ENCODE assay signal across 15 cellular contexts in genomic region chr10:122499491-122499941, GRCh38. TPM values are rescaled to one million over a fixed set of nuclear protein-coding genes. Genes with fewer than 3 reads are reported as not detected.
DNase-seq lines count a peak whose midpoint lies in the region; ATAC-seq and TF ChIP-seq lines count a peak whose summit lies in the region.
"Had no signal": no experiment of that assay in that cellular context is flagged by ENCODE, and none has a peak within 500 bp of the region (broad histone marks: within the 10 kb centered on the region; RNA-seq: fewer than 3 reads in every experiment).

No MANE protein-coding gene starts in this region.

- peaks cover 9 to 25% of the 10 kb centered on the region in 2 experiments; a peak in 3 of 4 replicates for H3K4me1 ChIP-seq in SK-N-SH (ENCODE audit: control insufficient read depth in 1 of 2, insufficient read depth in 2 of 2, low read depth in 1 of 2, low read length in 1 of 2)
- peaks cover 21 to 27% (median 25%) of the 10 kb centered on the region in 4 donors for H3K4me1 ChIP-seq in transverse colon
- H3K4me1 ChIP-seq in naive thymus-derived CD4-positive, alpha-beta T cell (ENCODE audit: control insufficient read depth in 2 of 2, insufficient read depth in 2 of 2, low read length in 2 of 2): peaks cover 0 to 5% of the 10 kb centered on the region in 2 donors

- peaks cover 0 to 16% (median 0%) of the 10 kb centered on the region in 5 donors for H3K27me3 Mint-ChIP-seq in naive thymus-derived CD4-positive, alpha-beta T cell

- intact Hi-C loops in transverse colon (cut with DNase I; ENCODE audit: low total_unique reads): no loop called here
- intact Hi-C loops in naive thymus-derived CD4-positive, alpha-beta T cell (cut with micrococcal nuclease): no loop called here

- H3K9me2 ChIP-seq in SK-N-SH: no peaks in the 10 kb centered on the region

- no peak for TF ChIP-seq RAD21 in SK-N-SH (IDR thresholded peaks at IDR 0.05; ENCODE audit: low read length)

- 77% methylated on average over 5 of the region's 5 CpGs for WGBS in SK-N-SH (ENCODE audit: low lambda C conversion rate)
- WGBS in transverse colon (ENCODE audit: low coverage in 1 of 2), 2 donors: 45 to 48% methylated on average over 5 of the region's 5 CpGs

- H3K4me3 ChIP-seq in SK-N-SH (ENCODE audit: low read depth in 2 of 2, low read length in 1 of 2) (no peak overlapping the region), fibroblast of mammary gland (ENCODE audit: control insufficient read depth, low read depth, low read length) (no peak overlapping the region), transverse colon (no peak overlapping the region)
- no peak overlapping the region for H3K4me3 ChIP-seq in naive thymus-derived CD4-positive, alpha-beta T cell (ENCODE audit: low read length)
- H3K4me3 ChIP-seq: body of pancreas, smooth muscle cell had no signal

- H3K9me3 Mint-ChIP-seq in naive thymus-derived CD4-positive, alpha-beta T cell: no peaks in the 10 kb centered on the region
- H3K9me3 Mint-ChIP-seq: activated T-cell treated with anti-CD3 and anti-CD28 coated beads, Interleukin-2, amount 50 U/mL, for 4 hours; WTC11 had no signal

- H3K4me2 ChIP-seq in SK-N-SH: 0 out of 2 replicates have a peak overlapping the region, but pooled peaks have one; percentile 18
- H3K4me2 ChIP-seq: smooth muscle cell had no signal

- H2AFZ ChIP-seq in SK-N-SH (ENCODE audit: low read depth): no peak overlapping the region

- DNase-seq in SK-N-SH (no peak), fibroblast of mammary gland (ENCODE audit: low read depth) (peak; percentile 88), midbrain (lab: John Stamatoyannopoulos, UW) (peak; percentile 55), transverse colon (peak; percentile 26), kidney tubule cell (ENCODE audit: low spot score) (no peak)
- DNase-seq in activated CD4-positive, CD25-positive, alpha-beta regulatory T cell (lab: John Stamatoyannopoulos, UW): no peak
- no peak for DNase-seq in naive thymus-derived CD4-positive, alpha-beta T cell
- DNase-seq in NK-92 treated with Interleukin-12 subunit alpha and Interleukin-12 subunit beta, amount 100 ng/mL, for 24 hours (lab: John Stamatoyannopoulos, UW): no peak
- DNase-seq: activated T-cell treated with anti-CD3 and anti-CD28 coated beads, Interleukin-2, amount 50 U/mL, for 4 hours; SHP77 had no signal

- no peak for ATAC-seq in naive thymus-derived CD4-positive, alpha-beta T cell
- ATAC-seq: activated T-cell treated with anti-CD3 and anti-CD28 coated beads, Interleukin-2, amount 50 U/mL, for 4 hours; body of pancreas; WTC11 had no signal

- H3K9me3 ChIP-seq in SK-N-SH (no peaks in the 10 kb centered on the region), transverse colon (no peaks in the 10 kb centered on the region)
- H3K9me3 ChIP-seq in naive thymus-derived CD4-positive, alpha-beta T cell (ENCODE audit: control insufficient read depth in 2 of 3, low read length in 3 of 3): no peaks in the 10 kb centered on the region
- H3K9me3 ChIP-seq: body of pancreas had no signal

- H3K27ac Mint-ChIP-seq in naive thymus-derived CD4-positive, alpha-beta T cell: peak overlapping the region in 1 of 9 donors; percentile 7
- H3K27ac Mint-ChIP-seq: WTC11 had no signal

- H3K4me3 Mint-ChIP-seq in naive thymus-derived CD4-positive, alpha-beta T cell: no peak overlapping the region
- H3K4me3 Mint-ChIP-seq: activated T-cell treated with anti-CD3 and anti-CD28 coated beads, Interleukin-2, amount 50 U/mL, for 4 hours; WTC11 had no signal

- no peaks in the 10 kb centered on the region for H3K27me3 ChIP-seq in SK-N-SH (ENCODE audit: insufficient read depth)
- H3K27me3 ChIP-seq in transverse colon: no peaks in the 10 kb centered on the region
- H3K27me3 ChIP-seq in naive thymus-derived CD4-positive, alpha-beta T cell (ENCODE audit: control insufficient read depth in 2 of 2, insufficient read depth in 2 of 2, low read length in 2 of 2): no peaks in the 10 kb centered on the region
- H3K27me3 ChIP-seq: body of pancreas had no signal

- peaks cover 15% of the 10 kb centered on the region for H3F3A ChIP-seq in SK-N-SH (replicated peaks; ENCODE audit: insufficient read depth)

- no peak overlapping the region for H3K9ac ChIP-seq in SK-N-SH

- no peaks in the 10 kb centered on the region for H3K36me3 Mint-ChIP-seq in naive thymus-derived CD4-positive, alpha-beta T cell
- H3K36me3 Mint-ChIP-seq: WTC11 had no signal

- peaks cover 4 to 16% (median 11%) of the 10 kb centered on the region in 7 donors for H3K4me1 Mint-ChIP-seq in naive thymus-derived CD4-positive, alpha-beta T cell

- H3K36me3 ChIP-seq in SK-N-SH (replicated peaks in 1 of 2; ENCODE audit: control insufficient read depth in 1 of 2, insufficient read depth in 2 of 2, low read length in 1 of 2): peaks cover 0 to 6% of the 10 kb centered on the region in 2 experiments
- H3K36me3 ChIP-seq in transverse colon: no peaks in the 10 kb centered on the region
- H3K36me3 ChIP-seq in naive thymus-derived CD4-positive, alpha-beta T cell (ENCODE audit: control insufficient read depth in 2 of 3, insufficient read depth in 3 of 3, low read length in 3 of 3): no peaks in the 10 kb centered on the region

- in situ Hi-C loops in transverse colon (cut with MboI; ENCODE audit: low pct_ligation_motif_present in 1 of 4, low pct_unique_long_range_greater_than_20kb in 1 of 4, low sequenced_read_pairs in 3 of 4): no loop called here

- TF ChIP-seq EP300 in SK-N-SH (IDR thresholded peaks at IDR 0.05; ENCODE audit: borderline replicate concordance in 1 of 2, low read depth in 1 of 2, low read length in 1 of 2): no peak
- no peak for TF ChIP-seq EP300 in transverse colon (IDR thresholded peaks at IDR 0.05; ENCODE audit: low read depth)

- no peaks in the 10 kb centered on the region; the same call in 1 of the 2 replicates for H3K79me2 ChIP-seq in SK-N-SH (ENCODE audit: insufficient read depth)

- CTCF ChIA-PET in SK-N-SH (lab: Yijun Ruan, JAX): no interaction called here
- CTCF ChIA-PET in naive thymus-derived CD4-positive, alpha-beta T cell (lab: Charles Lee): no interaction called here

- H4K20me1 ChIP-seq in SK-N-SH (ENCODE audit: insufficient read depth): no peaks in the 10 kb centered on the region

- TF ChIP-seq POLR2A in transverse colon (IDR thresholded peaks at IDR 0.05): no peak

- H3K27ac ChIP-seq in SK-N-SH (ENCODE audit: low read depth in 2 of 2, low read length in 1 of 2) (peak overlapping the region in 1 of 2 experiments; percentile 21; a peak in 1 of 4 replicates), transverse colon (peak overlapping the region; percentile 63 to 71 (median 67))
- H3K27ac ChIP-seq in naive thymus-derived CD4-positive, alpha-beta T cell (ENCODE audit: low read depth, low read length): no peak overlapping the region

- POLR2A ChIA-PET in SK-N-SH (lab: Yijun Ruan, JAX): no interaction called here
- POLR2A ChIA-PET in naive thymus-derived CD4-positive, alpha-beta T cell (lab: Charles Lee): no interaction called here

- TF ChIP-seq CTCF in SK-N-SH (IDR thresholded peaks at IDR 0.05): no peak
- TF ChIP-seq CTCF in fibroblast of mammary gland (conservative IDR thresholded peaks at IDR 0.05; ENCODE audit: control insufficient read depth, insufficient read depth, low read depth, low read length): no peak
- no peak for TF ChIP-seq CTCF in transverse colon (IDR thresholded peaks at IDR 0.05)

TF ChIP-seq in SK-N-SH, 30 proteins besides CTCF, POLR2A, EP300 and RAD21:
- no peak for TF ChIP-seq RFX5 (IDR thresholded peaks at IDR 0.05; ENCODE audit: low read length)
- TF ChIP-seq TCF12 (IDR thresholded peaks at IDR 0.05): peak; percentile 34; the same call in 1 of the 2 replicates
- no peak for TF ChIP-seq REST (IDR thresholded peaks at IDR 0.05; ENCODE audit: low read depth, low read length)
- TF ChIP-seq MAX (IDR thresholded peaks at IDR 0.05; ENCODE audit: low read depth): peak; percentile 51
- TF ChIP-seq SMC3 (IDR thresholded peaks at IDR 0.05; ENCODE audit: low read depth, low read length): no peak

RNA-seq across cellular contexts. Expression of gene HTRA1, which starts 38.2 kb away (rescaled TPM):
- 291 and 339 TPM in 2 replicates for polyA plus RNA-seq in SK-N-SH (2012; rRNA removed)
- polyA plus RNA-seq in SK-N-SH (2012; cell fraction: cytosol; rRNA removed): 289 and 306 TPM in 2 replicates
- 141 and 235 TPM in 2 replicates for polyA plus RNA-seq in SK-N-SH (2012; cell fraction: nucleus; rRNA removed)
- total RNA-seq in transverse colon: 100 to 1,000 TPM in 1 of 4 donors, 10 to 100 TPM in 2, 1 to 10 TPM in 1; 7.9 to 103 (median 31.2) TPM
- under 1 TPM in 4 of 5 experiments, not detected in 1; 0.22 to 0.64 (median 0.40) TPM for total RNA-seq in naive thymus-derived CD4-positive, alpha-beta T cell
- not detected for polyA plus RNA-seq in naive thymus-derived CD4-positive, alpha-beta T cell

RNA-seq across cellular contexts. Expression of gene ARMS2, which starts 45.1 kb away (rescaled TPM):
- polyA plus RNA-seq in SK-N-SH (2012; rRNA removed): not detected in 2 replicates
- 0.04 TPM in 1 of 2 replicates, not detected in the other for polyA plus RNA-seq in SK-N-SH (2012; cell fraction: cytosol; rRNA removed)
- not detected in 2 replicates for polyA plus RNA-seq in SK-N-SH (2012; cell fraction: nucleus; rRNA removed)
- total RNA-seq in transverse colon: not detected
- total RNA-seq in naive thymus-derived CD4-positive, alpha-beta T cell: not detected
- polyA plus RNA-seq in naive thymus-derived CD4-positive, alpha-beta T cell: not detected
- total RNA-seq: activated T-cell treated with anti-CD3 and anti-CD28 coated beads, Interleukin-2, amount 50 U/mL, for 4 hours; body of pancreas; frontal cortex; NCI-H460; smooth muscle cell; WTC11 had no signal
- polyA plus RNA-seq: smooth muscle cell had no signal

Comparison
In these comparisons a context has a peak if more than half of its experiments do, and no peak if none do; other contexts are left out.
1. DNase-seq: peak in fibroblast of mammary gland (single experiment), midbrain (single experiment) and transverse colon (single experiment); none in SK-N-SH (single experiment), activated CD4-positive, CD25-positive, alpha-beta regulatory T cell (0 of 4), kidney tubule cell (single experiment), naive thymus-derived CD4-positive, alpha-beta T cell (0 of 9) and NK-92 treated with Interleukin-12 subunit alpha and Interleukin-12 subunit beta, amount 100 ng/mL, for 24 hours (single experiment).
2. RNA of gene HTRA1, which starts 38.2 kb away (total RNA-seq): 7.9 to 103 TPM in transverse colon; 0.22 to 0.64 TPM in naive thymus-derived CD4-positive, alpha-beta T cell; every median in the first group is over 4 times any median in the second.